ENCODE assay signal across 19 cellular contexts in genomic region chr6:106659859-106660258, GRCh38.
"Had no signal": no experiment of that assay in that cellular context is flagged by ENCODE, and none has a peak within 500 bp of the region (broad histone marks: within the 10 kb centered on the region; RNA-seq: fewer than 3 reads in every experiment).

No MANE protein-coding gene starts in this region.

- H3K36me3 ChIP-seq: uterus had no signal

- H3K4me1 ChIP-seq: tibial artery, uterus had no signal

- H3K4me3 Mint-ChIP-seq: activated naive CD4-positive, alpha-beta T cell treated with anti-CD3 and anti-CD28 coated beads, Interleukin-2, amount 50 U/mL, for 24 hours; activated T-cell treated with anti-CD3 and anti-CD28 coated beads, Interleukin-2, amount 50 U/mL, for 72 hours; neural crest cell had no signal

- H3K27ac Mint-ChIP-seq: activated naive CD4-positive, alpha-beta T cell treated with anti-CD3 and anti-CD28 coated beads, Interleukin-2, amount 50 U/mL, for 24 hours; activated T-cell treated with anti-CD3 and anti-CD28 coated beads, Interleukin-2, amount 50 U/mL, for 72 hours had no signal

- H3K4me3 ChIP-seq: cardiac muscle cell, esophagus squamous epithelium, lung, tibial artery, uterus had no signal

- DNase-seq: activated CD4-positive, alpha-beta T cell treated with anti-CD3 and anti-CD28 coated beads for 1 hour; activated CD8-positive, alpha-beta memory T cell treated with anti-CD3 and anti-CD28 coated beads for 24 hours; activated gamma-delta T cell; activated T-cell treated with anti-CD3 and anti-CD28 coated beads, Interleukin-2, amount 50 U/mL, for 72 hours; dermis blood vessel endothelial cell; effector memory CD4-positive, alpha-beta T cell; esophagus squamous epithelium; midbrain; stimulated activated CD4-positive, alpha-beta T cell treated with anti-CD3 and anti-CD28 coated beads, Interleukin-12 subunit alpha, Interleukin-12 subunit beta, amount 100 ng/mL, for 4 hours; stimulated activated CD4-positive, alpha-beta T cell treated with anti-CD3 and anti-CD28 coated beads, Interleukin-1b, Interleukin-23, amount 100 ng/mL, for 48 hours; stimulated activated CD8-positive, alpha-beta memory T cell treated with anti-CD3 and anti-CD28 coated beads, Interleukin-4, amount 100 ng/mL, for 48 hours; stimulated activated naive CD8-positive, alpha-beta T cell treated with anti-CD3 and anti-CD28 coated beads, Interleukin-15, Interleukin-2, amounts not matched to agents 100 U/mL and 50 U/mL, for 24 hours; substantia nigra; tibial artery; uterus had no signal

- ATAC-seq: activated T-cell treated with anti-CD3 and anti-CD28 coated beads, Interleukin-2, amount 50 U/mL, for 72 hours; stimulated activated naive CD8-positive, alpha-beta T cell treated with anti-CD3 and anti-CD28 coated beads, Interleukin-15, Interleukin-2, amounts not matched to agents 100 U/mL and 50 U/mL, for 24 hours had no signal

- H3K27me3 Mint-ChIP-seq: activated naive CD4-positive, alpha-beta T cell treated with anti-CD3 and anti-CD28 coated beads, Interleukin-2, amount 50 U/mL, for 24 hours had no signal

- H3K9me3 ChIP-seq: uterus had no signal

- H3K27me3 ChIP-seq: cardiac muscle cell, esophagus squamous epithelium, tibial artery, uterus had no signal

- H3K27ac ChIP-seq: cardiac muscle cell, esophagus squamous epithelium, tibial artery, uterus had no signal
